Comparison of ENCODE assay signal across 10 cellular contexts in genomic region chr7:151063212-151063561, GRCh38. TPM values are rescaled to one million over a fixed set of nuclear protein-coding genes. Genes with fewer than 3 reads are reported as not detected.
A peak's percentile ranks its signal among the peaks of the same experiment; 100 is the strongest.
DNase-seq lines count a peak whose midpoint lies in the region; ATAC-seq and TF ChIP-seq lines count a peak whose summit lies in the region.
"Had no signal": no experiment of that assay in that cellular context is flagged by ENCODE, and none has a peak within 500 bp of the region (broad histone marks: within the 10 kb centered on the region; RNA-seq: fewer than 3 reads in every experiment).

No MANE protein-coding gene starts in this region.

- H3K27ac ChIP-seq in RWPE2 (ENCODE audit: poor library complexity, severe bottlenecking) (peak overlapping the region; percentile 86), gastroesophageal sphincter (peak overlapping the region; percentile 19 to 99 (median 90))

- peaks cover 10% of the 10 kb centered on the region for H3K36me3 Mint-ChIP-seq in activated CD8-positive, alpha-beta memory T cell treated with anti-CD3 and anti-CD28 coated beads, Interleukin-2, amount 10 ng/mL, durations not matched to agents 7 days and 5 days
- H3K36me3 Mint-ChIP-seq in activated CD8-positive, alpha-beta T cell treated with anti-CD3 and anti-CD28 coated beads for 36 hours (ENCODE audit: low read depth) = peaks cover 7% of the 10 kb centered on the region

- H3K36me3 ChIP-seq in RWPE2 (ENCODE audit: low read depth) (peaks cover 39% of the 10 kb centered on the region), gastroesophageal sphincter (peaks cover 0 to 53% of the 10 kb centered on the region in 2 donors)

- CTCF ChIA-PET in activated CD8-positive, alpha-beta memory T cell treated with anti-CD3 and anti-CD28 coated beads, Interleukin-2, amount 10 ng/mL, durations not matched to agents 7 days and 5 days (lab: Charles Lee) = interaction anchor here (1.1 kb wide), 1 partner anchor 61 kb away, joined by 4 read pairs; no protein-coding TSS in a partner anchor
- CTCF ChIA-PET in activated CD8-positive, alpha-beta T cell treated with anti-CD3 and anti-CD28 coated beads for 36 hours (lab: Charles Lee) = interaction anchor here (1.5 kb wide), 2 partner anchors 22 to 181 kb away, joined by 4 read pairs; no protein-coding TSS in a partner anchor

- no peaks in the 10 kb centered on the region for H3K9me3 Mint-ChIP-seq in activated CD8-positive, alpha-beta memory T cell treated with anti-CD3 and anti-CD28 coated beads, Interleukin-2, amount 10 ng/mL, durations not matched to agents 7 days and 5 days (ENCODE audit: low read depth)
- H3K9me3 Mint-ChIP-seq in activated CD8-positive, alpha-beta T cell treated with anti-CD3 and anti-CD28 coated beads for 36 hours = no peaks in the 10 kb centered on the region
- H3K9me3 Mint-ChIP-seq: stimulated activated naive CD8-positive, alpha-beta T cell treated with anti-CD3 and anti-CD28 coated beads, Interleukin-15, Interleukin-2, amounts not matched to agents 100 ng/mL and 50 ng/mL, for 24 hours had no signal

- TF ChIP-seq POLR2A in gastroesophageal sphincter (IDR thresholded peaks at IDR 0.05) = no peak

- ATAC-seq in RWPE2 (ENCODE audit: low read depth) (peak; percentile 3; the same call in 1 of the 3 replicates), gastroesophageal sphincter (peak; percentile 35), omental fat pad (ENCODE audit: low FRiP score) (peak; percentile 26), HG02885 (IDR thresholded peaks at IDR 0.05; ENCODE audit: poor library complexity, unreplicated experiment) (no peak)
- ATAC-seq in activated CD8-positive, alpha-beta memory T cell treated with anti-CD3 and anti-CD28 coated beads, Interleukin-2, amount 10 ng/mL, durations not matched to agents 7 days and 5 days = no peak
- ATAC-seq in activated CD8-positive, alpha-beta T cell treated with anti-CD3 and anti-CD28 coated beads for 36 hours = no peak

- no peak for TF ChIP-seq EP300 in gastroesophageal sphincter (IDR thresholded peaks at IDR 0.05)

- H3K27me3 Mint-ChIP-seq in activated CD8-positive, alpha-beta memory T cell treated with anti-CD3 and anti-CD28 coated beads, Interleukin-2, amount 10 ng/mL, durations not matched to agents 7 days and 5 days = no peaks in the 10 kb centered on the region
- H3K27me3 Mint-ChIP-seq in activated CD8-positive, alpha-beta T cell treated with anti-CD3 and anti-CD28 coated beads for 36 hours = no peaks in the 10 kb centered on the region
- H3K27me3 Mint-ChIP-seq: stimulated activated naive CD8-positive, alpha-beta T cell treated with anti-CD3 and anti-CD28 coated beads, Interleukin-15, Interleukin-2, amounts not matched to agents 100 ng/mL and 50 ng/mL, for 24 hours had no signal

- no peak for DNase-seq in AG09309 (ENCODE audit: low read depth)
- no peak for DNase-seq in RWPE2 (ENCODE audit: low spot score)
- no peak for DNase-seq in omental fat pad (ENCODE audit: low spot score)
- no peak for DNase-seq in NK-92 (lab: John Stamatoyannopoulos, UW; ENCODE audit: unreplicated experiment)
- DNase-seq in activated CD8-positive, alpha-beta memory T cell treated with anti-CD3 and anti-CD28 coated beads, Interleukin-2, amount 10 ng/mL, durations not matched to agents 7 days and 5 days = no peak
- DNase-seq in activated CD8-positive, alpha-beta T cell treated with anti-CD3 and anti-CD28 coated beads for 36 hours = no peak

- H3K4me1 Mint-ChIP-seq in activated CD8-positive, alpha-beta memory T cell treated with anti-CD3 and anti-CD28 coated beads, Interleukin-2, amount 10 ng/mL, durations not matched to agents 7 days and 5 days = peaks cover 22% of the 10 kb centered on the region
- H3K4me1 Mint-ChIP-seq in activated CD8-positive, alpha-beta T cell treated with anti-CD3 and anti-CD28 coated beads for 36 hours (ENCODE audit: low read depth) = peaks cover 24% of the 10 kb centered on the region

- TF ChIP-seq CTCF in AG09309 (IDR thresholded peaks at IDR 0.05; ENCODE audit: control insufficient read depth, insufficient read depth, low read depth, low read length, missing control alignments) (no peak), RWPE2 (IDR thresholded peaks at IDR 0.05; ENCODE audit: poor library complexity, severe bottlenecking) (no peak), gastroesophageal sphincter (IDR thresholded peaks at IDR 0.05) (no peak), omental fat pad (IDR thresholded peaks at IDR 0.05) (no peak)
- TF ChIP-seq CTCF in activated CD8-positive, alpha-beta T cell treated with anti-CD3 and anti-CD28 coated beads for 36 hours (IDR thresholded peaks at IDR 0.05) = no peak

- no peak overlapping the region for H3K4me3 Mint-ChIP-seq in activated CD8-positive, alpha-beta memory T cell treated with anti-CD3 and anti-CD28 coated beads, Interleukin-2, amount 10 ng/mL, durations not matched to agents 7 days and 5 days
- no peak overlapping the region for H3K4me3 Mint-ChIP-seq in activated CD8-positive, alpha-beta T cell treated with anti-CD3 and anti-CD28 coated beads for 36 hours
- H3K4me3 Mint-ChIP-seq: stimulated activated naive CD8-positive, alpha-beta T cell treated with anti-CD3 and anti-CD28 coated beads, Interleukin-15, Interleukin-2, amounts not matched to agents 100 ng/mL and 50 ng/mL, for 24 hours had no signal

- H3K9me3 ChIP-seq in RWPE2 (ENCODE audit: severe bottlenecking) = no peaks in the 10 kb centered on the region
- H3K9me3 ChIP-seq in gastroesophageal sphincter = no peaks in the 10 kb centered on the region
- H3K9me3 ChIP-seq: BLaER1 treated with 17β-estradiol and CSF1 and Interleukin-3, amounts not matched to agents 10 nM and 100 nM had no signal

- intact Hi-C loops in activated CD8-positive, alpha-beta T cell treated with anti-CD3 and anti-CD28 coated beads for 36 hours (cut with micrococcal nuclease) = no loop called here

- POLR2A ChIA-PET in activated CD8-positive, alpha-beta T cell treated with anti-CD3 and anti-CD28 coated beads for 36 hours (lab: Charles Lee) = no interaction called here

- H3K4me3 ChIP-seq in AG09309 (ENCODE audit: control insufficient read depth, low read depth, low read length) (peak overlapping the region; percentile 9; the same call in 1 of the 2 replicates), RWPE2 (ENCODE audit: severe bottlenecking) (no peak overlapping the region), gastroesophageal sphincter (peak overlapping the region; percentile 13 to 43)
- H3K4me3 ChIP-seq: BLaER1 treated with 17β-estradiol and CSF1 and Interleukin-3, amounts not matched to agents 10 nM and 100 nM had no signal

- H3K27me3 ChIP-seq in RWPE2 (ENCODE audit: insufficient read depth, poor library complexity, severe bottlenecking) (no peaks in the 10 kb centered on the region), gastroesophageal sphincter (no peaks in the 10 kb centered on the region)
- H3K27me3 ChIP-seq: BLaER1 treated with 17β-estradiol and CSF1 and Interleukin-3, amounts not matched to agents 10 nM and 100 nM had no signal

- WGBS in gastroesophageal sphincter (ENCODE audit: low coverage in 1 of 2), 2 donors = 0% methylated on average over 1 of the region's 11 CpGs; no CpG with 5 or more reads in 1 of the 2 donors

- no peak overlapping the region for H3K27ac Mint-ChIP-seq in activated CD8-positive, alpha-beta memory T cell treated with anti-CD3 and anti-CD28 coated beads, Interleukin-2, amount 10 ng/mL, durations not matched to agents 7 days and 5 days
- no peak overlapping the region for H3K27ac Mint-ChIP-seq in activated CD8-positive, alpha-beta T cell treated with anti-CD3 and anti-CD28 coated beads for 36 hours
- H3K27ac Mint-ChIP-seq: stimulated activated naive CD8-positive, alpha-beta T cell treated with anti-CD3 and anti-CD28 coated beads, Interleukin-15, Interleukin-2, amounts not matched to agents 100 ng/mL and 50 ng/mL, for 24 hours had no signal

- peaks cover 28% of the 10 kb centered on the region for H3K4me1 ChIP-seq in RWPE2 (ENCODE audit: insufficient read depth, poor library complexity, severe bottlenecking)
- peaks cover 3 to 54% (median 30%) of the 10 kb centered on the region in 3 donors for H3K4me1 ChIP-seq in gastroesophageal sphincter

RNA-seq across cellular contexts. Expression of gene SLC4A2, which starts 3.8 kb away (rescaled TPM):
- total RNA-seq in gastroesophageal sphincter = 100 to 1,000 TPM in 2 of 4 donors, 10 to 100 TPM in 2; 77.8 to 152 (median 95.7) TPM
- 100 to 1,000 TPM; 115 to 126 (median 118) TPM for total RNA-seq in omental fat pad
- 100 to 1,000 TPM; 114 to 121 TPM for total RNA-seq in activated CD8-positive, alpha-beta memory T cell treated with anti-CD3 and anti-CD28 coated beads, Interleukin-2, amount 10 ng/mL, durations not matched to agents 7 days and 5 days
- 10 to 100 TPM; 42.7 to 46.1 TPM for total RNA-seq in activated CD8-positive, alpha-beta T cell treated with anti-CD3 and anti-CD28 coated beads for 36 hours

RNA-seq across cellular contexts. Expression of gene CDK5, which starts 5.5 kb away (rescaled TPM):
- total RNA-seq in gastroesophageal sphincter = 1 to 10 TPM; 3.4 to 8.8 (median 6.4) TPM
- 10 to 100 TPM in 1 of 4 donors, 1 to 10 TPM in 3; 6.1 to 10.4 (median 7.9) TPM for total RNA-seq in omental fat pad
- 10 to 100 TPM; 18.1 to 24.4 TPM for total RNA-seq in activated CD8-positive, alpha-beta memory T cell treated with anti-CD3 and anti-CD28 coated beads, Interleukin-2, amount 10 ng/mL, durations not matched to agents 7 days and 5 days
- total RNA-seq in activated CD8-positive, alpha-beta T cell treated with anti-CD3 and anti-CD28 coated beads for 36 hours = 10 to 100 TPM in 1 of 2 experiments, 1 to 10 TPM in 1; 9.9 to 10.4 TPM

RNA-seq across cellular contexts. Expression of gene ASIC3, which starts 14.9 kb away (rescaled TPM):
- total RNA-seq in gastroesophageal sphincter = 1 to 10 TPM in 3 of 4 donors, not detected in 1; 1.7 to 3.1 (median 2.1) TPM
- 1 to 10 TPM; 1.6 to 3.2 (median 2.3) TPM for total RNA-seq in omental fat pad
- 1 to 10 TPM; 3.9 to 5.3 TPM for total RNA-seq in activated CD8-positive, alpha-beta memory T cell treated with anti-CD3 and anti-CD28 coated beads, Interleukin-2, amount 10 ng/mL, durations not matched to agents 7 days and 5 days
- total RNA-seq in activated CD8-positive, alpha-beta T cell treated with anti-CD3 and anti-CD28 coated beads for 36 hours = 1 to 10 TPM; 3.7 to 5.8 TPM

RNA-seq across cellular contexts. Expression of gene FASTK, which starts 17.4 kb away (rescaled TPM):
- 10 to 100 TPM; 51.3 to 82.2 (median 60.8) TPM for total RNA-seq in gastroesophageal sphincter
- 10 to 100 TPM; 44.0 to 67.6 (median 51.6) TPM for total RNA-seq in omental fat pad
- total RNA-seq in activated CD8-positive, alpha-beta memory T cell treated with anti-CD3 and anti-CD28 coated beads, Interleukin-2, amount 10 ng/mL, durations not matched to agents 7 days and 5 days = 10 to 100 TPM; 77.7 to 79.5 TPM
- total RNA-seq in activated CD8-positive, alpha-beta T cell treated with anti-CD3 and anti-CD28 coated beads for 36 hours = 10 to 100 TPM; 54.0 to 59.4 TPM

RNA-seq across cellular contexts. Expression of gene TMUB1, which starts 20.1 kb away (rescaled TPM):
- total RNA-seq in gastroesophageal sphincter (10 to 100 TPM; 38.4 to 57.2 (median 44.7) TPM), omental fat pad (10 to 100 TPM; 23.5 to 38.5 (median 26.9) TPM)
- total RNA-seq in activated CD8-positive, alpha-beta memory T cell treated with anti-CD3 and anti-CD28 coated beads, Interleukin-2, amount 10 ng/mL, durations not matched to agents 7 days and 5 days = 10 to 100 TPM; 83.1 to 85.7 TPM
- 10 to 100 TPM; 59.7 to 64.2 TPM for total RNA-seq in activated CD8-positive, alpha-beta T cell treated with anti-CD3 and anti-CD28 coated beads for 36 hours

Comparison
In these comparisons a context has a peak if more than half of its experiments do, and no peak if none do; other contexts are left out.
1. ATAC-seq: peak in RWPE2 (single experiment), gastroesophageal sphincter (single experiment) and omental fat pad (single experiment); none in activated CD8-positive, alpha-beta memory T cell treated with anti-CD3 and anti-CD28 coated beads, Interleukin-2, amount 10 ng/mL, durations not matched to agents 7 days and 5 days (single experiment), activated CD8-positive, alpha-beta T cell treated with anti-CD3 and anti-CD28 coated beads for 36 hours (single experiment) and HG02885 (single experiment).